11 cellular contexts compared by ENCODE assay signal in genomic region chr17:76080207-76080933, GRCh38. TPM values are rescaled to one million over a fixed set of nuclear protein-coding genes. Genes with fewer than 3 reads are reported as not detected.
DNase-seq lines count a peak whose midpoint lies in the region; ATAC-seq and TF ChIP-seq lines count a peak whose summit lies in the region.
"Had no signal": no experiment of that assay in that cellular context is flagged by ENCODE, and none has a peak within 500 bp of the region (broad histone marks: within the 10 kb centered on the region; RNA-seq: fewer than 3 reads in every experiment).

No MANE protein-coding gene starts in this region.

- DNase-seq in DMS 273 (lab: John Stamatoyannopoulos, UW; ENCODE audit: unreplicated experiment) (peak; percentile 56), DMS 273 treated with DMSO at 0.1 percent for 48 hours (lab: John Stamatoyannopoulos, UW) (no peak), T-cell (peak in 1 of 34 experiments; percentile 30), neural crest cell (ENCODE audit: low read depth, low spot score) (no peak)
- no peak for DNase-seq in activated naive CD8-positive, alpha-beta T cell treated with anti-CD3 and anti-CD28 coated beads, Interleukin-2, amount 50 U/mL, for 24 hours
- DNase-seq: activated CD4-positive, alpha-beta T cell treated with anti-CD3 and anti-CD28 coated beads, Interleukin-2, amount 10 ng/mL, durations not matched to agents 24 days and 14 days; activated naive CD8-positive, alpha-beta T cell treated with anti-CD3 and anti-CD28 coated beads for 36 hours; PC-9; sigmoid colon had no signal

- H3K27me3 Mint-ChIP-seq in T-cell, result peaks cover 7 to 25% of the 10 kb centered on the region in 2 donors
- peaks cover 68% of the 10 kb centered on the region for H3K27me3 Mint-ChIP-seq in neural crest cell (ENCODE audit: low read depth)
- peaks cover 40% of the 10 kb centered on the region for H3K27me3 Mint-ChIP-seq in activated naive CD8-positive, alpha-beta T cell treated with anti-CD3 and anti-CD28 coated beads, Interleukin-2, amount 50 U/mL, for 24 hours

- peaks cover 38 to 46% (median 45%) of the 10 kb centered on the region in 3 donors for H3K4me1 Mint-ChIP-seq in T-cell
- H3K4me1 Mint-ChIP-seq in neural crest cell, result peaks cover 16% of the 10 kb centered on the region
- peaks cover 25% of the 10 kb centered on the region for H3K4me1 Mint-ChIP-seq in activated naive CD8-positive, alpha-beta T cell treated with anti-CD3 and anti-CD28 coated beads, Interleukin-2, amount 50 U/mL, for 24 hours

- peak overlapping the region; percentile 34 to 46 for H3K27ac Mint-ChIP-seq in T-cell
- H3K27ac Mint-ChIP-seq in neural crest cell (ENCODE audit: unreplicated experiment), result no peak overlapping the region
- no peak overlapping the region for H3K27ac Mint-ChIP-seq in activated naive CD8-positive, alpha-beta T cell treated with anti-CD3 and anti-CD28 coated beads, Interleukin-2, amount 50 U/mL, for 24 hours
- H3K27ac Mint-ChIP-seq: activated naive CD8-positive, alpha-beta T cell treated with anti-CD3 and anti-CD28 coated beads for 36 hours had no signal

- no peak for TF ChIP-seq CTCF in neural crest cell (conservative IDR thresholded peaks at IDR 0.05)

- peak overlapping the region in 1 of 3 donors; percentile 23 for H3K4me3 Mint-ChIP-seq in T-cell
- H3K4me3 Mint-ChIP-seq in neural crest cell, result peak overlapping the region; percentile 23
- H3K4me3 Mint-ChIP-seq in activated naive CD8-positive, alpha-beta T cell treated with anti-CD3 and anti-CD28 coated beads, Interleukin-2, amount 50 U/mL, for 24 hours, result no peak overlapping the region
- H3K4me3 Mint-ChIP-seq: activated CD4-positive, alpha-beta T cell treated with anti-CD3 and anti-CD28 coated beads, Interleukin-2, amount 10 ng/mL, durations not matched to agents 24 days and 14 days; activated naive CD8-positive, alpha-beta T cell treated with anti-CD3 and anti-CD28 coated beads for 36 hours had no signal

- POLR2A ChIA-PET in T-cell (lab: Charles Lee), result interaction anchor here in 1 of 2 donors (0.6 kb wide), 1 partner anchor 9 kb away, joined by 3 read pairs; no protein-coding TSS in a partner anchor

- CTCF ChIA-PET in T-cell (lab: Charles Lee), result interaction anchor here in 1 of 2 donors (0.7 kb wide), 1 partner anchor 32 kb away, joined by 5 read pairs; no protein-coding TSS in a partner anchor

- no peaks in the 10 kb centered on the region for H3K9me3 Mint-ChIP-seq in T-cell
- no peaks in the 10 kb centered on the region for H3K9me3 Mint-ChIP-seq in neural crest cell
- H3K9me3 Mint-ChIP-seq in activated naive CD8-positive, alpha-beta T cell treated with anti-CD3 and anti-CD28 coated beads, Interleukin-2, amount 50 U/mL, for 24 hours, result no peaks in the 10 kb centered on the region
- H3K9me3 Mint-ChIP-seq: activated CD4-positive, alpha-beta T cell treated with anti-CD3 and anti-CD28 coated beads, Interleukin-2, amount 10 ng/mL, durations not matched to agents 24 days and 14 days; activated naive CD8-positive, alpha-beta T cell treated with anti-CD3 and anti-CD28 coated beads for 36 hours had no signal

- ATAC-seq in T-cell (replicated peaks in 1 of 4) (peak in 3 of 4 experiments; percentile 3 to 11 (median 5)), HG02938 (IDR thresholded peaks at IDR 0.05; ENCODE audit: unreplicated experiment) (no peak)
- no peak for ATAC-seq in activated naive CD8-positive, alpha-beta T cell treated with anti-CD3 and anti-CD28 coated beads, Interleukin-2, amount 50 U/mL, for 24 hours

- H3K36me3 Mint-ChIP-seq in T-cell (peaks cover 5% of the 10 kb centered on the region), neural crest cell (ENCODE audit: low read depth) (peaks cover 3% of the 10 kb centered on the region)
- H3K36me3 Mint-ChIP-seq in activated naive CD8-positive, alpha-beta T cell treated with anti-CD3 and anti-CD28 coated beads, Interleukin-2, amount 50 U/mL, for 24 hours (ENCODE audit: low read depth), result peaks cover 7% of the 10 kb centered on the region
- H3K36me3 Mint-ChIP-seq: activated naive CD8-positive, alpha-beta T cell treated with anti-CD3 and anti-CD28 coated beads for 36 hours had no signal

RNA-seq across cellular contexts. Expression of gene ZACN, which starts 1.4 kb away (rescaled TPM):
- total RNA-seq in T-cell (1 to 10 TPM in 1 of 5 donors, under 1 TPM in 3, not detected in 1; 0.20 to 1.6 (median 0.31) TPM), neural crest cell (0.19 TPM in 1 of 2 replicates, not detected in the other)
- total RNA-seq: kidney epithelial cell, PC-9 had no signal

RNA-seq across cellular contexts. Expression of gene GALR2, which starts 5.8 kb away (rescaled TPM):
- total RNA-seq in T-cell (1 to 10 TPM in 1 of 5 donors, under 1 TPM in 2, not detected in 2; 0.20 to 1.3 (median 0.73) TPM), neural crest cell (not detected in 2 replicates)

RNA-seq across cellular contexts. Expression of gene SRP68, which starts 8.1 kb away (rescaled TPM):
- 10 to 100 TPM; 71.9 to 81.6 (median 78.9) TPM for total RNA-seq in T-cell
- total RNA-seq in neural crest cell, result 87.9 and 91.6 TPM in 2 replicates

RNA-seq across cellular contexts. Expression of gene EXOC7, which starts 23.2 kb away (rescaled TPM):
- total RNA-seq in T-cell (100 to 1,000 TPM; 119 to 181 (median 156) TPM), neural crest cell (195 and 205 TPM in 2 replicates)

RNA-seq across cellular contexts. Expression of gene EVPL, which starts 53.3 kb away (rescaled TPM):
- total RNA-seq in T-cell (1 to 10 TPM in 1 of 5 donors, under 1 TPM in 4; 0.58 to 1.0 (median 0.72) TPM), neural crest cell (not detected in 2 replicates)

Comparison
In these comparisons a context has a peak if more than half of its experiments do, and no peak if none do; other contexts are left out.
1. ATAC-seq: peak in T-cell (3 of 4); none in HG02938 (single experiment) and activated naive CD8-positive, alpha-beta T cell treated with anti-CD3 and anti-CD28 coated beads, Interleukin-2, amount 50 U/mL, for 24 hours (single experiment).
2. H3K27ac Mint-ChIP-seq: peak in T-cell (2 of 2); none in neural crest cell (single experiment) and activated naive CD8-positive, alpha-beta T cell treated with anti-CD3 and anti-CD28 coated beads, Interleukin-2, amount 50 U/mL, for 24 hours (single experiment).